31 cellular contexts compared by ENCODE assay signal in genomic region chr13:111042661-111043226, GRCh38.
"Had no signal": no experiment of that assay in that cellular context is flagged by ENCODE, and none has a peak within 500 bp of the region (broad histone marks: within the 10 kb centered on the region; RNA-seq: fewer than 3 reads in every experiment).

No MANE protein-coding gene starts in this region.

- H3K27ac ChIP-seq: ascending aorta, cardiac muscle cell, Peyer's patch, VCaP had no signal

- H3K27me3 ChIP-seq: ascending aorta, cardiac muscle cell, Peyer's patch had no signal

- H3K4me1 Mint-ChIP-seq: activated naive CD8-positive, alpha-beta T cell treated with anti-CD3 and anti-CD28 coated beads for 36 hours; central memory CD8-positive, alpha-beta T cell had no signal

- H3K36me3 ChIP-seq: ascending aorta, cardiac muscle cell, Peyer's patch had no signal

- DNase-seq: activated B cell treated with CpG ODN at 0.5 μM for 24 hours; activated CD4-positive, alpha-beta T cell treated with anti-CD3 and anti-CD28 coated beads, Interleukin-2, amount 10 ng/mL, durations not matched to agents 24 days and 14 days; activated CD4-positive, alpha-beta T cell treated with anti-CD3 and anti-CD28 coated beads, Interleukin-2, amount 50 U/mL, for 4 hours; activated CD8-positive, alpha-beta T cell treated with anti-CD3 and anti-CD28 coated beads for 36 hours; activated effector memory CD4-positive, alpha-beta T cell treated with anti-CD3 and anti-CD28 coated beads, Interleukin-2, amount 50 U/mL, for 16 hours; activated naive CD4-positive, alpha-beta T cell; activated naive CD4-positive, alpha-beta T cell treated with anti-CD3 and anti-CD28 coated beads, Interleukin-2, amount 50 U/mL, for 16 hours; activated naive CD8-positive, alpha-beta T cell treated with anti-CD3 and anti-CD28 coated beads for 36 hours; activated T-cell treated with anti-CD3 and anti-CD28 coated beads, Interleukin-2, amount 50 U/mL, for 1 hour; activated T-cell treated with anti-CD3 and anti-CD28 coated beads, Interleukin-2, amount 50 U/mL, for 72 hours; amniotic stem cell; Karpas-422; KBM-7; NCI-H1105; NCI-H1417 treated with DMSO at 0.1 percent for 48 hours; NCI-H1930; NCI-H2081 treated with DMSO at 0.1 percent for 48 hours; NCI-H446 treated with DMSO at 0.1 percent for 48 hours; NCI-H524; Peyer's patch; RPMI8226; SIG-M5; T-helper 1 cell; T-helper 2 cell; T-helper 9 cell had no signal

- H3K4me3 ChIP-seq: ascending aorta, cardiac muscle cell, Peyer's patch had no signal

- ATAC-seq: SK-N-SH treated with all-trans-retinoic acid at 6 μM for 48 hours had no signal

- H3K9me3 ChIP-seq: ascending aorta, Peyer's patch had no signal

- H3K9me3 Mint-ChIP-seq: activated B cell treated with CpG ODN at 0.5 μM for 24 hours; activated CD4-positive, alpha-beta T cell treated with anti-CD3 and anti-CD28 coated beads, Interleukin-2, amount 10 ng/mL, durations not matched to agents 24 days and 14 days; activated CD8-positive, alpha-beta T cell treated with anti-CD3 and anti-CD28 coated beads for 36 hours; activated naive CD8-positive, alpha-beta T cell treated with anti-CD3 and anti-CD28 coated beads for 36 hours; activated T-cell treated with anti-CD3 and anti-CD28 coated beads, Interleukin-2, amount 50 U/mL, for 72 hours; activated T-helper 17 cell treated with anti-CD3 and anti-CD28 coated beads, Interleukin-2, amount 50 U/mL, for 72 hours; central memory CD8-positive, alpha-beta T cell had no signal

- H3K4me3 Mint-ChIP-seq: activated B cell treated with CpG ODN at 0.5 μM for 24 hours; activated CD4-positive, alpha-beta T cell treated with anti-CD3 and anti-CD28 coated beads, Interleukin-2, amount 10 ng/mL, durations not matched to agents 24 days and 14 days; activated CD8-positive, alpha-beta T cell treated with anti-CD3 and anti-CD28 coated beads for 36 hours; activated naive CD8-positive, alpha-beta T cell treated with anti-CD3 and anti-CD28 coated beads for 36 hours; activated T-cell treated with anti-CD3 and anti-CD28 coated beads, Interleukin-2, amount 50 U/mL, for 72 hours; activated T-helper 17 cell treated with anti-CD3 and anti-CD28 coated beads, Interleukin-2, amount 50 U/mL, for 72 hours; central memory CD8-positive, alpha-beta T cell had no signal

- H3K27ac Mint-ChIP-seq: activated B cell treated with CpG ODN at 0.5 μM for 24 hours; activated CD4-positive, alpha-beta T cell treated with anti-CD3 and anti-CD28 coated beads, Interleukin-2, amount 10 ng/mL, durations not matched to agents 24 days and 14 days; activated CD8-positive, alpha-beta T cell treated with anti-CD3 and anti-CD28 coated beads for 36 hours; activated naive CD8-positive, alpha-beta T cell treated with anti-CD3 and anti-CD28 coated beads for 36 hours; activated T-cell treated with anti-CD3 and anti-CD28 coated beads, Interleukin-2, amount 50 U/mL, for 72 hours; activated T-helper 17 cell treated with anti-CD3 and anti-CD28 coated beads, Interleukin-2, amount 50 U/mL, for 72 hours had no signal

- H3K4me1 ChIP-seq: Peyer's patch had no signal

- H3K36me3 Mint-ChIP-seq: activated naive CD8-positive, alpha-beta T cell treated with anti-CD3 and anti-CD28 coated beads for 36 hours had no signal
